ENCODE assay signal across 11 cellular contexts in genomic region chr3:14429689-14430452, GRCh38. TPM values are rescaled to one million over a fixed set of nuclear protein-coding genes. Genes with fewer than 3 reads are reported as not detected.
A peak's percentile ranks its signal among the peaks of the same experiment; 100 is the strongest.
DNase-seq lines count a peak whose midpoint lies in the region; ATAC-seq and TF ChIP-seq lines count a peak whose summit lies in the region.
"Had no signal": no experiment of that assay in that cellular context is flagged by ENCODE, and none has a peak within 500 bp of the region (broad histone marks: within the 10 kb centered on the region; RNA-seq: fewer than 3 reads in every experiment).

No MANE protein-coding gene starts in this region.

- peak overlapping the region; percentile 94 for H3K27ac Mint-ChIP-seq in activated naive CD4-positive, alpha-beta T cell treated with anti-CD3 and anti-CD28 coated beads for 36 hours
- H3K27ac Mint-ChIP-seq in T-helper 17 cell, result peak overlapping the region; percentile 100
- peak overlapping the region; percentile 48 to 70 for H3K27ac Mint-ChIP-seq in stimulated activated naive CD8-positive, alpha-beta T cell treated with anti-CD3 and anti-CD28 coated beads, Interleukin-15, amount 100 ng/mL, for 72 hours

- H3K4me1 Mint-ChIP-seq in activated naive CD4-positive, alpha-beta T cell treated with anti-CD3 and anti-CD28 coated beads for 36 hours (ENCODE audit: low read depth), result peaks cover 96% of the 10 kb centered on the region
- H3K4me1 Mint-ChIP-seq in T-helper 17 cell, result peaks cover 82% of the 10 kb centered on the region
- peaks cover 99% of the 10 kb centered on the region for H3K4me1 Mint-ChIP-seq in stimulated activated naive CD8-positive, alpha-beta T cell treated with anti-CD3 and anti-CD28 coated beads, Interleukin-15, amount 100 ng/mL, for 72 hours

- H3K4me3 Mint-ChIP-seq in activated naive CD4-positive, alpha-beta T cell treated with anti-CD3 and anti-CD28 coated beads for 36 hours, result no peak overlapping the region
- H3K4me3 Mint-ChIP-seq in T-helper 17 cell, result peak overlapping the region; percentile 55
- H3K4me3 Mint-ChIP-seq in stimulated activated naive CD8-positive, alpha-beta T cell treated with anti-CD3 and anti-CD28 coated beads, Interleukin-15, amount 100 ng/mL, for 72 hours, result no peak overlapping the region

- ATAC-seq in T-helper 17 cell, result no peak
- no peak for ATAC-seq in stimulated activated naive CD8-positive, alpha-beta T cell treated with anti-CD3 and anti-CD28 coated beads, Interleukin-15, amount 100 ng/mL, for 72 hours

- H3K9me3 ChIP-seq in T-helper 17 cell (ENCODE audit: control insufficient read depth, low read length, poor library complexity, severe bottlenecking) (no peaks in the 10 kb centered on the region), hepatocyte (ENCODE audit: low read depth) (no peaks in the 10 kb centered on the region)
- H3K9me3 ChIP-seq: gastroesophageal sphincter, SK-N-SH had no signal

- H3K36me3 ChIP-seq in hepatocyte (replicated peaks; ENCODE audit: insufficient read depth, low read depth), result no peaks in the 10 kb centered on the region
- H3K36me3 ChIP-seq: gastroesophageal sphincter had no signal

- H2AFZ ChIP-seq in hepatocyte, result no peak overlapping the region

- H3K27me3 ChIP-seq in hepatocyte, result no peaks in the 10 kb centered on the region
- H3K27me3 ChIP-seq: gastroesophageal sphincter had no signal

- peaks cover 26% of the 10 kb centered on the region for H3K4me1 ChIP-seq in hepatocyte (ENCODE audit: insufficient read depth)

- H3K79me2 ChIP-seq in hepatocyte, result peaks cover 86% of the 10 kb centered on the region

- H3K4me2 ChIP-seq in hepatocyte, result no peak overlapping the region
- H3K4me2 ChIP-seq: SK-N-SH had no signal

- WGBS in hepatocyte (ENCODE audit: low lambda C conversion rate, missing lambda C conversion rate), result 80% methylated on average over 8 of the region's 8 CpGs

- DNase-seq in activated naive CD4-positive, alpha-beta T cell treated with anti-CD3 and anti-CD28 coated beads for 36 hours, result no peak
- no peak for DNase-seq in activated naive CD4-positive, alpha-beta T cell treated with anti-CD3 and anti-CD28 coated beads, Interleukin-2, amount 50 U/mL, for 16 hours
- DNase-seq in T-helper 17 cell (no peak), hepatocyte (ENCODE audit: low spot score) (no peak), glomerular visceral epithelial cell (ENCODE audit: extremely low spot score) (no peak), NCI-H1092 (lab: John Stamatoyannopoulos, UW) (no peak)
- no peak for DNase-seq in stimulated activated naive CD8-positive, alpha-beta T cell treated with anti-CD3 and anti-CD28 coated beads, Interleukin-15, amount 100 ng/mL, for 72 hours
- DNase-seq in activated CD4-positive, CD25-positive, alpha-beta regulatory T cell (lab: John Stamatoyannopoulos, UW), result no peak
- DNase-seq: kidney, SK-N-SH had no signal

- CTCF ChIA-PET in activated naive CD4-positive, alpha-beta T cell treated with anti-CD3 and anti-CD28 coated beads for 36 hours (lab: Charles Lee), result interaction anchor here (2.5 to 5.3 kb wide), 2 partner anchors 9 to 27 kb away, joined by 5 to 34 read pairs; partner anchors contain the start of gene SLC6A6

- no peak for TF ChIP-seq CTCF in hepatocyte (IDR thresholded peaks at IDR 0.05; ENCODE audit: poor library complexity)

- intact Hi-C loops in activated naive CD4-positive, alpha-beta T cell treated with anti-CD3 and anti-CD28 coated beads for 36 hours (cut with micrococcal nuclease), result loop anchor here (5.0 kb wide), 1 partner anchor 1418 kb away; no protein-coding TSS in a partner anchor

- H3K27ac ChIP-seq in hepatocyte, result peak overlapping the region; percentile 89

- H4K20me1 ChIP-seq in hepatocyte (ENCODE audit: insufficient read depth, poor library complexity, severe bottlenecking), result peaks cover 13% of the 10 kb centered on the region

- H3K36me3 Mint-ChIP-seq in activated naive CD4-positive, alpha-beta T cell treated with anti-CD3 and anti-CD28 coated beads for 36 hours (ENCODE audit: low read depth), result peaks cover 4% of the 10 kb centered on the region
- H3K36me3 Mint-ChIP-seq in T-helper 17 cell (ENCODE audit: low read depth), result no peaks in the 10 kb centered on the region

- H3K9me3 Mint-ChIP-seq in activated naive CD4-positive, alpha-beta T cell treated with anti-CD3 and anti-CD28 coated beads for 36 hours, result no peaks in the 10 kb centered on the region
- H3K9me3 Mint-ChIP-seq in stimulated activated naive CD8-positive, alpha-beta T cell treated with anti-CD3 and anti-CD28 coated beads, Interleukin-15, amount 100 ng/mL, for 72 hours, result no peaks in the 10 kb centered on the region

- no peaks in the 10 kb centered on the region for H3K27me3 Mint-ChIP-seq in activated naive CD4-positive, alpha-beta T cell treated with anti-CD3 and anti-CD28 coated beads for 36 hours (ENCODE audit: low read depth)
- no peaks in the 10 kb centered on the region for H3K27me3 Mint-ChIP-seq in T-helper 17 cell
- no peaks in the 10 kb centered on the region for H3K27me3 Mint-ChIP-seq in stimulated activated naive CD8-positive, alpha-beta T cell treated with anti-CD3 and anti-CD28 coated beads, Interleukin-15, amount 100 ng/mL, for 72 hours

- no peaks in the 10 kb centered on the region for H3K9me2 ChIP-seq in hepatocyte (replicated peaks; ENCODE audit: insufficient read depth)
- H3K9me2 ChIP-seq: SK-N-SH had no signal

- no peak overlapping the region for H3K4me3 ChIP-seq in hepatocyte
- H3K4me3 ChIP-seq: gastroesophageal sphincter had no signal

RNA-seq across cellular contexts. Expression of gene SLC6A6, which starts 27.5 kb away (rescaled TPM):
- total RNA-seq in activated naive CD4-positive, alpha-beta T cell treated with anti-CD3 and anti-CD28 coated beads for 36 hours, result 10 to 100 TPM; 32.2 to 36.9 TPM
- total RNA-seq in T-helper 17 cell (10 to 100 TPM; 51.8 to 68.6 TPM), hepatocyte (57.1 and 58.9 TPM in 2 replicates)
- polyA plus RNA-seq in hepatocyte, result 30.7 and 31.8 TPM in 2 replicates
